Comparison of ENCODE assay signal across 18 cellular contexts in the genomic region with DNA sequence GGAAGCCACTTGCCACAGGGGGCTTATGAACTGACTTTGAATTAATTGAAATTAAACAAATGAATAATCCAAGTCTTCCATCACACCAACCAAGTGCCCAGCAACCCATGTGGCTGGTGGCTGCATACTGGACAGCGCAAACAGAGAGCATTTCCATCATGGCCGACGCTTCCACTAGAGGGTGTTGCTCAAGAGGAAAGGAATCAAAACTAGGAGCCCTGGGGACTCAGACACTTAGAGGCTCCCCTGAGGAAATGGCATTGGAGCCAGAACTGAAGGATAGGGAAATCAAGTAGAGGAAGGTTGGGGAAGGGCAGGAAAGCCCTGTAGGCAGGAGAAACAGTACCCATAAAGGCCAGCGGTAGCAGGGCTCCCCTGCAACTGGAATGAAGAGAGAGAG. TPM values are rescaled to one million over a fixed set of nuclear protein-coding genes. Genes with fewer than 3 reads are reported as not detected.
A peak's percentile ranks its signal among the peaks of the same experiment; 100 is the strongest.
DNase-seq lines count a peak whose midpoint lies in the region; ATAC-seq, FAIRE-seq and TF ChIP-seq lines count a peak whose summit lies in the region.
"Had no signal": no experiment of that assay in that cellular context is flagged by ENCODE, and none has a peak within 500 bp of the region (broad histone marks: within the 10 kb centered on the region; RNA-seq: fewer than 3 reads in every experiment).

No MANE protein-coding gene starts in this region.

- H3K4ac ChIP-seq in H1 (replicated peaks; ENCODE audit: insufficient read length, low read depth, low read length) (no peak overlapping the region), neuronal stem cell (ENCODE audit: low read length) (no peak overlapping the region)

- TF ChIP-seq EP300 in H1 (IDR thresholded peaks at IDR 0.05; ENCODE audit: borderline replicate concordance in 1 of 2, low read depth in 2 of 2, low read length in 2 of 2) = no peak

- H4K91ac ChIP-seq in H1 (replicated peaks; ENCODE audit: insufficient read length, low read length) = no peak overlapping the region
- no peak overlapping the region for H4K91ac ChIP-seq in neuronal stem cell (ENCODE audit: low read depth, low read length, poor library complexity)

- H2BK12ac ChIP-seq in H1 (ENCODE audit: low read depth, low read length) = no peak overlapping the region
- peak overlapping the region; percentile 59 for H2BK12ac ChIP-seq in neuronal stem cell (ENCODE audit: low read length)

- H3K23me2 ChIP-seq in H1 (ENCODE audit: low read depth, low read length) = no peaks in the 10 kb centered on the region

- TF ChIP-seq POLR2A in H1 (IDR thresholded peaks at IDR 0.05; ENCODE audit: control extremely low read depth in 1 of 2, low read depth in 2 of 2, low read length in 2 of 2) = no peak

- ATAC-seq in HG02571 (IDR thresholded peaks at IDR 0.05; ENCODE audit: unreplicated experiment) = no peak

- H3K4me3 Mint-ChIP-seq in HFFc6 = no peak overlapping the region

- FAIRE-seq in H1 (lab: Jason Lieb, UNC) = no peak
- FAIRE-seq: A549 had no signal

- H3K36me3 Mint-ChIP-seq in HFFc6 (ENCODE audit: low read depth) = no peaks in the 10 kb centered on the region

- CTCF ChIA-PET in H1 (lab: Charles Lee; ENCODE audit: partially characterized antibody) = interaction anchor here (0.7 to 4.2 kb wide), 10 partner anchors 8 to 172 kb away, joined by 3 to 19 read pairs (median 3); no protein-coding TSS in a partner anchor

- H2BK5ac ChIP-seq in H1 (ENCODE audit: low read depth, low read length) (no peak overlapping the region), neuronal stem cell (ENCODE audit: low read length) (peak overlapping the region; percentile 14)

- H4K8ac ChIP-seq in H1 (ENCODE audit: extremely low read depth, insufficient read depth, low read length) (no peak overlapping the region), neuronal stem cell (ENCODE audit: low read depth, low read length) (no peak overlapping the region)

- H3K4me1 ChIP-seq in H1 (replicated peaks in 1 of 4; ENCODE audit: control insufficient read depth in 3 of 4, insufficient read depth in 4 of 4, low read length in 3 of 4) (peaks cover 0 to 7% (median 2%) of the 10 kb centered on the region in 4 experiments; a peak in 4 of 7 replicates), neuronal stem cell (ENCODE audit: control insufficient read depth in 2 of 2, insufficient read depth in 1 of 2, low read depth in 1 of 2, low read length in 2 of 2) (peaks cover 26 to 32% of the 10 kb centered on the region in 2 donors)
- H3K4me1 ChIP-seq: A549, Peyer's patch had no signal

- no peaks in the 10 kb centered on the region for H3K9me3 ChIP-seq in H1 (ENCODE audit: insufficient read depth in 2 of 2, low read depth in 1 of 2, low read length in 1 of 2)
- H3K9me3 ChIP-seq in neuronal stem cell (replicated peaks in 1 of 2; ENCODE audit: control insufficient read depth in 2 of 2, insufficient read depth in 1 of 2, low read depth in 1 of 2, low read length in 2 of 2) = no peaks in the 10 kb centered on the region
- H3K9me3 ChIP-seq: A549, MG63, Peyer's patch had no signal

- TF ChIP-seq CTCF in HFFc6 (IDR thresholded peaks at IDR 0.05) (peak; percentile 33; the same call in 1 of the 2 replicates), H1 (IDR thresholded peaks at IDR 0.05; ENCODE audit: control extremely low read depth in 1 of 3, insufficient read depth in 1 of 3, low read depth in 1 of 3, low read length in 3 of 3) (peak in 2 of 3 experiments; percentile 7 to 18; a peak in 2 of 4 replicates)

- H2BK120ac ChIP-seq in H1 (replicated peaks; ENCODE audit: low read depth, low read length) = no peak overlapping the region
- H2BK120ac ChIP-seq in neuronal stem cell (ENCODE audit: low read depth, low read length) = peak overlapping the region; percentile 21

- H3K27ac ChIP-seq in H1 (ENCODE audit: low read depth, low read length) (no peak overlapping the region), neuronal stem cell (replicated peaks; ENCODE audit: low read length) (peak overlapping the region; percentile 75)
- H3K27ac ChIP-seq: A549, C4-2B, Peyer's patch, SK-N-MC had no signal

- 92% methylated on average over 4 of the region's 4 CpGs; no CpG with 5 or more reads in 1 of the 2 experiments for WGBS in H1 (ENCODE audit: extremely low coverage in 1 of 2, insufficient coverage in 1 of 2, insufficient read length in 1 of 2, insufficient replicate concordance in 2 of 2, low coverage in 1 of 2, low lambda C conversion rate in 2 of 2, missing lambda C conversion rate in 1 of 2), 2 experiments
- no CpG with 5 or more reads among the region's 4 CpGs for WGBS in neuronal stem cell (ENCODE audit: extremely low coverage in 2 of 2, insufficient read length in 2 of 2, insufficient replicate concordance in 1 of 2), 2 donors

- TF ChIP-seq RAD21 in H1 (IDR thresholded peaks at IDR 0.05 in 1 of 2, conservative IDR thresholded peaks at IDR 0.05 in 1 of 2; ENCODE audit: low read depth in 2 of 2, low read length in 2 of 2) = no peak

- H3K4me3 ChIP-seq in H1 (ENCODE audit: extremely low read depth in 1 of 4, insufficient read depth in 2 of 4, low read depth in 3 of 4, low read length in 4 of 4) = no peak overlapping the region
- no peak overlapping the region for H3K4me3 ChIP-seq in neuronal stem cell (ENCODE audit: low read length in 2 of 2)
- H3K4me3 ChIP-seq: A549, MG63, Peyer's patch, SK-N-MC had no signal

- no peak overlapping the region for H3K56ac ChIP-seq in H1 (replicated peaks; ENCODE audit: insufficient read length, low read depth, low read length)

- no peaks in the 10 kb centered on the region for H3K79me1 ChIP-seq in H1 (ENCODE audit: low read depth, low read length)
- H3K79me1 ChIP-seq in neuronal stem cell (ENCODE audit: low read depth, low read length) = no peaks in the 10 kb centered on the region

- H2AFZ ChIP-seq in H1 (ENCODE audit: low read length) (0 out of 2 replicates have a peak overlapping the region, but pooled peaks have one; percentile 18), neuronal stem cell (ENCODE audit: low read length) (no peak overlapping the region)

- H3K23ac ChIP-seq in H1 (ENCODE audit: insufficient read length) = no peak overlapping the region
- no peak overlapping the region for H3K23ac ChIP-seq in neuronal stem cell (ENCODE audit: low read depth, low read length, poor library complexity)

- POLR2A ChIA-PET in H1 (lab: Charles Lee; ENCODE audit: partially characterized antibody) = no interaction called here

- H2BK15ac ChIP-seq in H1 (ENCODE audit: low read length) (peak overlapping the region; percentile 53; the same call in 1 of the 2 replicates), neuronal stem cell (ENCODE audit: low read length) (no peak overlapping the region)

- H2BK20ac ChIP-seq in H1 (ENCODE audit: low read length) = no peak overlapping the region

- H3K79me2 ChIP-seq in H1 (ENCODE audit: control insufficient read depth in 1 of 2, insufficient read depth in 2 of 2, low read length in 2 of 2) = no peaks in the 10 kb centered on the region

- peaks cover 9% of the 10 kb centered on the region for H3K27me3 Mint-ChIP-seq in HFFc6 (ENCODE audit: insufficient read depth)

- H3K36me3 ChIP-seq in H1 (ENCODE audit: control insufficient read depth in 2 of 4, insufficient read depth in 4 of 4, low read length in 3 of 4) (no peaks in the 10 kb centered on the region), neuronal stem cell (replicated peaks in 1 of 2; ENCODE audit: control insufficient read depth in 2 of 2, insufficient read depth in 2 of 2, low read length in 2 of 2) (no peaks in the 10 kb centered on the region)
- H3K36me3 ChIP-seq: MG63, Peyer's patch had no signal

- H3K9me3 Mint-ChIP-seq in HFFc6 = no peaks in the 10 kb centered on the region

- no peak overlapping the region for H3K18ac ChIP-seq in H1 (ENCODE audit: extremely low read depth, low read length)
- peak overlapping the region; percentile 81 for H3K18ac ChIP-seq in neuronal stem cell (ENCODE audit: low read length)

- no peak overlapping the region for H3K27ac Mint-ChIP-seq in HFFc6

- no peaks in the 10 kb centered on the region for H4K20me1 ChIP-seq in H1 (replicated peaks in 1 of 2; ENCODE audit: control insufficient read depth in 1 of 2, insufficient read depth in 2 of 2, low read length in 2 of 2)

- H3K9ac ChIP-seq in H1 (replicated peaks in 1 of 4; ENCODE audit: extremely low read depth in 1 of 4, low read depth in 3 of 4, low read length in 3 of 4) (no peak overlapping the region), neuronal stem cell (ENCODE audit: low read depth, low read length, poor library complexity) (no peak overlapping the region)

- H3K4me1 Mint-ChIP-seq in HFFc6 (ENCODE audit: low read depth) = peaks cover 16% of the 10 kb centered on the region; the same call in 1 of the 2 replicates

- no peak overlapping the region for H4K5ac ChIP-seq in H1 (ENCODE audit: insufficient read length, low read depth, low read length)

- no peaks in the 10 kb centered on the region for H3K27me3 ChIP-seq in H1 (replicated peaks in 1 of 4; ENCODE audit: control insufficient read depth in 3 of 4, extremely low read depth in 1 of 4, insufficient read depth in 3 of 4, low read length in 3 of 4)
- no peaks in the 10 kb centered on the region for H3K27me3 ChIP-seq in neuronal stem cell (ENCODE audit: control insufficient read depth in 3 of 3, insufficient read depth in 3 of 3, low read depth in 1 of 3, low read length in 3 of 3)
- H3K27me3 ChIP-seq: MG63, Peyer's patch had no signal

- H3K4me2 ChIP-seq in H1 (ENCODE audit: insufficient read depth in 1 of 2, low read depth in 2 of 2, low read length in 2 of 2) (no peak overlapping the region), neuronal stem cell (ENCODE audit: insufficient read depth, low read length, poor library complexity, severe bottlenecking) (no peak overlapping the region)
- H3K4me2 ChIP-seq: A549 had no signal

- DNase-seq in NCI-H82 (lab: John Stamatoyannopoulos, UW) (peak; percentile 11), NCI-H82 treated with DMSO at 0.1 percent for 48 hours (lab: John Stamatoyannopoulos, UW; ENCODE audit: unreplicated experiment) (no peak), HFFc6 (no peak), H1 (ENCODE audit: low read depth in 1 of 2, low spot score in 2 of 2) (no peak), neuronal stem cell (ENCODE audit: low spot score) (peak; percentile 6), Kasumi-1 (lab: John Stamatoyannopoulos, UW) (no peak)
- DNase-seq in stimulated activated CD4-positive, alpha-beta T cell treated with anti-CD3 and anti-CD28 coated beads, Interleukin-2, amount 100 ng/mL, for 24 hours = no peak
- DNase-seq: DMS53, MG63, NCI-H1092 treated with DMSO at 0.1 percent for 48 hours, NCI-H1694, NCI-H526 treated with DMSO at 0.1 percent for 48 hours, Peyer's patch, Right ventricle myocardium superior had no signal

- H3K14ac ChIP-seq in H1 (ENCODE audit: insufficient read length) (no peak overlapping the region), neuronal stem cell (ENCODE audit: low read length) (no peak overlapping the region)

- H2AK5ac ChIP-seq in H1 (ENCODE audit: low read depth, low read length) = no peak overlapping the region
- H2AK5ac ChIP-seq in neuronal stem cell (ENCODE audit: low read depth, low read length) = peak overlapping the region; percentile 16

RNA-seq across cellular contexts. Expression of gene NUAK1, which starts 50.6 kb away (rescaled TPM):
- total RNA-seq in HFFc6 (2021; fragmentation: NEBNext Ultra II Directional; extraction: Animal tissue kit (Norgen Biotek cat#: 25700)) = 10 to 100 TPM; 11.0 to 37.3 (median 14.1) TPM
- 18.2 and 18.9 TPM in 2 replicates for total RNA-seq in H1 (2021; fragmentation: NEBNext Ultra II Directional; extraction: Animal tissue kit (Norgen Biotek cat#: 25700))
- polyA plus RNA-seq in H1 (2011; rRNA removed) = 6.7 and 7.7 TPM in 2 replicates
- polyA plus RNA-seq in H1 (2011; cell fraction: cytosol; rRNA removed) = 7.7 TPM
- 13.5 TPM for polyA plus RNA-seq in H1 (2011; cell fraction: nucleus; rRNA removed)
- 6.6 to 13.0 TPM (median 9.9 TPM) in 4 replicates for polyA plus RNA-seq in H1 (2012, experiment 1 of 2)
- 4.0 TPM for polyA plus RNA-seq in H1 (2012, experiment 2 of 2)
- polyA plus RNA-seq in H1 (2013, experiment 1 of 2) = 6.9 TPM
- polyA plus RNA-seq in H1 (2013, experiment 2 of 2) = 6.9 TPM
- polyA minus RNA-seq in H1 (2011; rRNA and poly(A)+ RNA removed) = 21.4 and 22.7 TPM in 2 replicates
- polyA minus RNA-seq in H1 (2011; cell fraction: cytosol; rRNA and poly(A)+ RNA removed) = 12.1 TPM
- 14.6 TPM for polyA minus RNA-seq in H1 (2011; cell fraction: nucleus; rRNA and poly(A)+ RNA removed)
- polyA plus RNA-seq in neuronal stem cell (2013, experiment 1 of 2) = 13.1 TPM
- 13.4 TPM for polyA plus RNA-seq in neuronal stem cell (2013, experiment 2 of 2)

RNA-seq across cellular contexts. Expression of gene CKAP4, which starts 58.5 kb away (rescaled TPM):
- 100 to 1,000 TPM; 521 to 616 (median 544) TPM for total RNA-seq in HFFc6 (2021; fragmentation: NEBNext Ultra II Directional; extraction: Animal tissue kit (Norgen Biotek cat#: 25700))
- 79.0 and 80.7 TPM in 2 replicates for total RNA-seq in H1 (2021; fragmentation: NEBNext Ultra II Directional; extraction: Animal tissue kit (Norgen Biotek cat#: 25700))
- 29.0 and 35.8 TPM in 2 replicates for polyA plus RNA-seq in H1 (2011; rRNA removed)
- 40.0 TPM for polyA plus RNA-seq in H1 (2011; cell fraction: cytosol; rRNA removed)
- polyA plus RNA-seq in H1 (2011; cell fraction: nucleus; rRNA removed) = 48.8 TPM
- 54.3 to 68.0 TPM (median 62.2 TPM) in 4 replicates for polyA plus RNA-seq in H1 (2012, experiment 1 of 2)
- polyA plus RNA-seq in H1 (2012, experiment 2 of 2) = 71.1 TPM
- 129 TPM for polyA plus RNA-seq in H1 (2013, experiment 1 of 2)
- polyA plus RNA-seq in H1 (2013, experiment 2 of 2) = 128 TPM
- polyA minus RNA-seq in H1 (2011; rRNA and poly(A)+ RNA removed) = 21.5 and 30.7 TPM in 2 replicates
- polyA minus RNA-seq in H1 (2011; cell fraction: cytosol; rRNA and poly(A)+ RNA removed) = 29.8 TPM
- polyA minus RNA-seq in H1 (2011; cell fraction: nucleus; rRNA and poly(A)+ RNA removed) = 20.0 TPM
- polyA plus RNA-seq in neuronal stem cell (2013, experiment 1 of 2) = 122 TPM
- polyA plus RNA-seq in neuronal stem cell (2013, experiment 2 of 2) = 125 TPM

Comparison
In these comparisons a context has a peak if more than half of its experiments do, and no peak if none do; other contexts are left out.
1. DNase-seq: peak in NCI-H82 (single experiment) and neuronal stem cell (single experiment); none in NCI-H82 treated with DMSO at 0.1 percent for 48 hours (single experiment), HFFc6 (single experiment), H1 (0 of 2), stimulated activated CD4-positive, alpha-beta T cell treated with anti-CD3 and anti-CD28 coated beads, Interleukin-2, amount 100 ng/mL, for 24 hours (0 of 2) and Kasumi-1 (0 of 2).